9 cellular contexts compared by ENCODE assay signal in genomic region chr6:68778356-68779020, GRCh38.
DNase-seq lines count a peak whose midpoint lies in the region; ATAC-seq, FAIRE-seq and TF ChIP-seq lines count a peak whose summit lies in the region.
"Had no signal": no experiment of that assay in that cellular context is flagged by ENCODE, and none has a peak within 500 bp of the region (broad histone marks: within the 10 kb centered on the region; RNA-seq: fewer than 3 reads in every experiment).

No MANE protein-coding gene starts in this region.

- no peak for FAIRE-seq in RCC 7860 (lab: Jason Lieb, UNC)
- FAIRE-seq: islet of Langerhans had no signal

- H3K9me2 ChIP-seq in OCI-LY1 (ENCODE audit: low read depth, low read length), result no peaks in the 10 kb centered on the region

- DNase-seq in DMS79 (lab: John Stamatoyannopoulos, UW), result peak; percentile 41
- peak in 1 of 2 experiments; percentile 6 for DNase-seq in HL-60 (ENCODE audit: low read depth in 1 of 2, low spot score in 1 of 2)
- DNase-seq in dorsolateral prefrontal cortex, result peak in 6 of 10 donors; percentile 25 to 67 (median 54)
- DNase-seq in mesothelial cell of epicardium (ENCODE audit: low spot score in 2 of 2, unreplicated experiment in 2 of 2), result peak in 1 of 2 experiments; percentile 38
- DNase-seq in T-helper 2 cell treated with Interferon-gamma antibody and Interleukin-4, amounts not matched to agents 5 μg/mL and 100 μg/mL, for 36 hours (ENCODE audit: low spot score), result no peak
- DNase-seq in RCC 7860 (ENCODE audit: low spot score), result no peak

- no peak overlapping the region for H3K27ac Mint-ChIP-seq in mesothelial cell of epicardium
- no peak overlapping the region for H3K27ac Mint-ChIP-seq in T-helper 2 cell treated with Interferon-gamma antibody and Interleukin-4, amounts not matched to agents 5 μg/mL and 100 μg/mL, for 36 hours

- H4K20me1 ChIP-seq in OCI-LY1 (ENCODE audit: insufficient read depth, low read length), result no peaks in the 10 kb centered on the region

- no peak overlapping the region for H3K27ac ChIP-seq in HL-60 (replicated peaks)
- no peak overlapping the region for H3K27ac ChIP-seq in OCI-LY1 (ENCODE audit: low read depth, low read length, poor library complexity, severe bottlenecking)
- H3K27ac ChIP-seq in dorsolateral prefrontal cortex, result peak overlapping the region; percentile 60 to 98 (median 87)

- no peak overlapping the region for H3K4me3 Mint-ChIP-seq in mesothelial cell of epicardium
- H3K4me3 Mint-ChIP-seq in T-helper 2 cell treated with Interferon-gamma antibody and Interleukin-4, amounts not matched to agents 5 μg/mL and 100 μg/mL, for 36 hours, result no peak overlapping the region

- no peaks in the 10 kb centered on the region for H3K36me3 ChIP-seq in OCI-LY1 (ENCODE audit: insufficient read depth, low read length)

- H3K9me3 ChIP-seq in OCI-LY1 (ENCODE audit: low read length), result no peaks in the 10 kb centered on the region

- H3K4me3 ChIP-seq in HL-60 (replicated peaks; ENCODE audit: insufficient read depth, low read length), result no peak overlapping the region
- H3K4me3 ChIP-seq in OCI-LY1 (ENCODE audit: low read depth, low read length, poor library complexity, severe bottlenecking), result no peak overlapping the region
- H3K4me3 ChIP-seq in dorsolateral prefrontal cortex, result peak overlapping the region in 52 of 59 donors; percentile 3 to 61 (median 36)

- H2AFZ ChIP-seq in OCI-LY1 (ENCODE audit: low read length), result no peak overlapping the region

- no peaks in the 10 kb centered on the region for H3K36me3 Mint-ChIP-seq in mesothelial cell of epicardium
- no peaks in the 10 kb centered on the region for H3K36me3 Mint-ChIP-seq in T-helper 2 cell treated with Interferon-gamma antibody and Interleukin-4, amounts not matched to agents 5 μg/mL and 100 μg/mL, for 36 hours (ENCODE audit: low read depth)

- H3K9me3 Mint-ChIP-seq in mesothelial cell of epicardium, result peaks cover 3% of the 10 kb centered on the region
- no peaks in the 10 kb centered on the region for H3K9me3 Mint-ChIP-seq in T-helper 2 cell treated with Interferon-gamma antibody and Interleukin-4, amounts not matched to agents 5 μg/mL and 100 μg/mL, for 36 hours

- H3K27me3 ChIP-seq in HL-60 (ENCODE audit: insufficient read depth, poor library complexity, severe bottlenecking) (peaks cover 3% of the 10 kb centered on the region), OCI-LY1 (ENCODE audit: insufficient read depth, low read length) (no peaks in the 10 kb centered on the region), dorsolateral prefrontal cortex (no peaks in the 10 kb centered on the region)

- H3K79me2 ChIP-seq in OCI-LY1 (ENCODE audit: insufficient read depth, low read length), result no peaks in the 10 kb centered on the region

- no peak overlapping the region for H3K4me2 ChIP-seq in OCI-LY1 (ENCODE audit: low read length)

- H3F3A ChIP-seq in OCI-LY1 (ENCODE audit: insufficient read depth, low read length), result no peaks in the 10 kb centered on the region

- no peaks in the 10 kb centered on the region for H3K4me1 ChIP-seq in OCI-LY1 (ENCODE audit: insufficient read depth, low read length, severe bottlenecking)

- ATAC-seq in HG03460 (IDR thresholded peaks at IDR 0.05; ENCODE audit: unreplicated experiment), result no peak

- peaks cover 35% of the 10 kb centered on the region for H3K4me1 Mint-ChIP-seq in mesothelial cell of epicardium
- H3K4me1 Mint-ChIP-seq in T-helper 2 cell treated with Interferon-gamma antibody and Interleukin-4, amounts not matched to agents 5 μg/mL and 100 μg/mL, for 36 hours (ENCODE audit: low read depth), result no peaks in the 10 kb centered on the region

- intact Hi-C loops in dorsolateral prefrontal cortex (cut with DNase I), result loop anchor here (1.0 to 10.0 kb wide), 7 partner anchors 51 to 204 kb away; partner anchors contain the start of gene ADGRB3 (in 2 of the 2)

- peak; percentile 23 for TF ChIP-seq CTCF in HL-60 (IDR thresholded peaks at IDR 0.05; ENCODE audit: insufficient read depth, low read length)
- TF ChIP-seq CTCF in OCI-LY1 (IDR thresholded peaks at IDR 0.05; ENCODE audit: low read length), result peak; percentile 53; the same call in 1 of the 2 replicates
- TF ChIP-seq CTCF in dorsolateral prefrontal cortex (IDR thresholded peaks at IDR 0.05 in 54 of 56, conservative IDR thresholded peaks at IDR 0.05 in 2 of 56; ENCODE audit: low read depth in 1 of 56, partially characterized antibody in 56 of 56), result peak; percentile 56 to 98 (median 87)
- peak; percentile 46 for TF ChIP-seq CTCF in mesothelial cell of epicardium (IDR thresholded peaks at IDR 0.05; ENCODE audit: unreplicated experiment)

- peaks cover 7% of the 10 kb centered on the region for H3K27me3 Mint-ChIP-seq in mesothelial cell of epicardium (ENCODE audit: low read depth)
- no peaks in the 10 kb centered on the region for H3K27me3 Mint-ChIP-seq in T-helper 2 cell treated with Interferon-gamma antibody and Interleukin-4, amounts not matched to agents 5 μg/mL and 100 μg/mL, for 36 hours (ENCODE audit: low read depth)

- H3K9ac ChIP-seq in OCI-LY1 (ENCODE audit: low read length), result no peak overlapping the region

Comparison
In these comparisons a context has a peak if more than half of its experiments do, and no peak if none do; other contexts are left out.
1. DNase-seq: peak in DMS79 (single experiment) and dorsolateral prefrontal cortex (6 of 10); none in T-helper 2 cell treated with Interferon-gamma antibody and Interleukin-4, amounts not matched to agents 5 μg/mL and 100 μg/mL, for 36 hours (single experiment) and RCC 7860 (single experiment).
2. H3K27ac ChIP-seq: peak in dorsolateral prefrontal cortex (59 of 59); none in HL-60 (single experiment) and OCI-LY1 (single experiment).
3. H3K4me3 ChIP-seq: peak in dorsolateral prefrontal cortex (52 of 59); none in HL-60 (single experiment) and OCI-LY1 (single experiment).
4. CTCF ChIP-seq: peak in every context shown above with its lines; median percentile 87 in dorsolateral prefrontal cortex; 53 in OCI-LY1; 46 in mesothelial cell of epicardium; 23 in HL-60.